Comparison of ENCODE assay signal across 9 cellular contexts in genomic region chr19:33429891-33430673, GRCh38. TPM values are rescaled to one million over a fixed set of nuclear protein-coding genes. Genes with fewer than 3 reads are reported as not detected.
DNase-seq lines count a peak whose midpoint lies in the region; ATAC-seq and TF ChIP-seq lines count a peak whose summit lies in the region.
"Had no signal": no experiment of that assay in that cellular context is flagged by ENCODE, and none has a peak within 500 bp of the region (broad histone marks: within the 10 kb centered on the region; RNA-seq: fewer than 3 reads in every experiment).

No MANE protein-coding gene starts in this region.

- peak overlapping the region; percentile 3 for H3K27ac Mint-ChIP-seq in activated naive CD8-positive, alpha-beta T cell
- peak overlapping the region; percentile 78 for H3K27ac Mint-ChIP-seq in neural crest cell (ENCODE audit: unreplicated experiment)
- H3K27ac Mint-ChIP-seq: neural progenitor cell had no signal

- H3K9me3 Mint-ChIP-seq in activated naive CD8-positive, alpha-beta T cell (ENCODE audit: low read depth) = no peaks in the 10 kb centered on the region
- no peaks in the 10 kb centered on the region for H3K9me3 Mint-ChIP-seq in neural crest cell
- H3K9me3 Mint-ChIP-seq: neural progenitor cell had no signal

- H3K9me3 ChIP-seq in KOPT-K1 (ENCODE audit: insufficient read depth, low read length, poor library complexity, severe bottlenecking) = no peaks in the 10 kb centered on the region

- no peaks in the 10 kb centered on the region for H3K36me3 ChIP-seq in KOPT-K1 (ENCODE audit: insufficient read depth, low read length)
- H3K36me3 ChIP-seq: neural progenitor cell had no signal

- H3K27ac ChIP-seq in KOPT-K1 (ENCODE audit: low read depth, low read length, poor library complexity, severe bottlenecking) = peak overlapping the region; percentile 24
- H3K27ac ChIP-seq: neural progenitor cell had no signal

- no peaks in the 10 kb centered on the region for H3K27me3 Mint-ChIP-seq in activated naive CD8-positive, alpha-beta T cell
- peaks cover 3% of the 10 kb centered on the region for H3K27me3 Mint-ChIP-seq in neural crest cell (ENCODE audit: low read depth)

- ATAC-seq in HG03196 (IDR thresholded peaks at IDR 0.05; ENCODE audit: unreplicated experiment) = no peak

- DNase-seq in activated CD4-positive, alpha-beta T cell treated with anti-CD3 and anti-CD28 coated beads, Interleukin-2, amount 50 U/mL, for 1 hour = peak; percentile 24
- DNase-seq in activated CD4-positive, alpha-beta T cell treated with anti-CD3 and anti-CD28 coated beads for 1 hour = no peak
- DNase-seq in neural crest cell (ENCODE audit: low read depth, low spot score) = no peak
- no peak for DNase-seq in MV-4-11 (lab: John Stamatoyannopoulos, UW)
- no peak for DNase-seq in NCI-H146 treated with DMSO at 0.1 percent for 48 hours (lab: John Stamatoyannopoulos, UW; ENCODE audit: unreplicated experiment)

- no peaks in the 10 kb centered on the region for H3K36me3 Mint-ChIP-seq in activated naive CD8-positive, alpha-beta T cell
- H3K36me3 Mint-ChIP-seq in neural crest cell (ENCODE audit: low read depth) = no peaks in the 10 kb centered on the region
- H3K36me3 Mint-ChIP-seq: neural progenitor cell had no signal

- peak overlapping the region; percentile 47 for H3K4me3 Mint-ChIP-seq in activated naive CD8-positive, alpha-beta T cell
- H3K4me3 Mint-ChIP-seq in neural crest cell = no peak overlapping the region
- H3K4me3 Mint-ChIP-seq: neural progenitor cell had no signal

- TF ChIP-seq CTCF in neural crest cell (conservative IDR thresholded peaks at IDR 0.05) = no peak

- peaks cover 8% of the 10 kb centered on the region for H3K4me1 Mint-ChIP-seq in activated naive CD8-positive, alpha-beta T cell (ENCODE audit: low read depth)
- H3K4me1 Mint-ChIP-seq in neural crest cell = peaks cover 6% of the 10 kb centered on the region

RNA-seq across cellular contexts. Expression of gene CEBPG, which starts 56.6 kb away (rescaled TPM):
- total RNA-seq in neural crest cell = 40.2 and 41.9 TPM in 2 replicates
